ENCODE assay signal across 8 cellular contexts in the genomic region with DNA sequence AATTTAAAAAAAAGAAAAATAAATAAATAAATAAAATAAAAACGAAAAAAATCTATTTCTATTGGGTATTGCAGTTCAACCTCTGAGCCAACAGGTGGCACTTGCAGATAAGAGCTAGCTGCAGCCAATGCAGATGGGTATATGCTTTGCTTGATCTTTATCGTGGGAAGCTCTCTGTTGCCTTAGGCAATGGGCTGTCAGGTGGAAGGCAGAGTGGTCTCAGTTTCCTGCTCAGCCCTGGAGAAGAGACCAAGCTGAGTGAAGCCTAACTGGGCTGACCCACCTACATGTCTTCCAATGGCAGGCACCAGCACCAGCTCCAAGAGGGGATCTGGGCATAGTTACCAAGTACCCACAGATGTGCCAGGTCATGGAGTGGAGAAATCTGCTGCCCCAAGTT.
A peak's percentile ranks its signal among the peaks of the same experiment; 100 is the strongest.
DNase-seq lines count a peak whose midpoint lies in the region; ATAC-seq and TF ChIP-seq lines count a peak whose summit lies in the region.

No MANE protein-coding gene starts in this region.

- RAD21 ChIA-PET in HCT116 (lab: Charles Lee; ENCODE audit: low non-redundant PET in 1 of 2, low total read pairs in 2 of 2, uncharacterized antibody in 2 of 2, unreplicated experiment in 2 of 2) = interaction anchor here in 1 of 2 experiments (0.7 kb wide), 1 partner anchor 104 kb away, joined by 4 read pairs; no protein-coding TSS in a partner anchor

- CTCF ChIA-PET in HCT116 (lab: Charles Lee) = interaction anchor here (0.7 to 1.7 kb wide), 7 partner anchors 9 to 794 kb away, joined by 3 to 17 read pairs (median 3); no protein-coding TSS in a partner anchor
- CTCF ChIA-PET in RWPE1 (lab: Yijun Ruan, JAX) = interaction anchor here (0.5 to 1.0 kb wide), 5 partner anchors 9 to 1012 kb away, joined by 3 to 5 read pairs (median 3); no protein-coding TSS in a partner anchor
- CTCF ChIA-PET in activated CD4-positive, alpha-beta memory T cell treated with anti-CD3 and anti-CD28 coated beads, Interleukin-2, amount 10 ng/mL, durations not matched to agents 7 days and 5 days (lab: Charles Lee) = interaction anchor here (0.9 to 1.6 kb wide), 3 partner anchors 95 to 443 kb away, joined by 4 to 15 read pairs (median 5); a partner anchor contains a TSS

- POLR2A ChIA-PET in HCT116 (lab: Charles Lee) = no interaction called here
- POLR2A ChIA-PET in RWPE1 (lab: Yijun Ruan, JAX; ENCODE audit: low non-redundant PET) = no interaction called here
- POLR2A ChIA-PET in activated CD4-positive, alpha-beta memory T cell treated with anti-CD3 and anti-CD28 coated beads, Interleukin-2, amount 10 ng/mL, durations not matched to agents 7 days and 5 days (lab: Charles Lee) = no interaction called here

- peak; percentile 37 to 60 (median 51); a peak in 4 of 6 replicates for TF ChIP-seq CTCF in HCT116 (IDR thresholded peaks at IDR 0.05 in 2 of 3, conservative IDR thresholded peaks at IDR 0.05 in 1 of 3; ENCODE audit: borderline replicate concordance in 1 of 3, insufficient read depth in 1 of 3, low read depth in 2 of 3, low read length in 2 of 3)
- TF ChIP-seq CTCF in RWPE1 (conservative IDR thresholded peaks at IDR 0.05; ENCODE audit: low read depth) = no peak
- no peak for TF ChIP-seq CTCF in sigmoid colon (IDR thresholded peaks at IDR 0.05)

- no peak for TF ChIP-seq EP300 in sigmoid colon (IDR thresholded peaks at IDR 0.05)

- no peaks in the 10 kb centered on the region for H3K36me3 Mint-ChIP-seq in activated CD4-positive, alpha-beta memory T cell treated with anti-CD3 and anti-CD28 coated beads, Interleukin-2, amount 10 ng/mL, durations not matched to agents 7 days and 5 days (ENCODE audit: low read depth)

- no peaks in the 10 kb centered on the region for H3K9me2 ChIP-seq in HCT116 (ENCODE audit: insufficient read depth)

- no peak overlapping the region for H3K9ac ChIP-seq in HCT116 (ENCODE audit: low read length)

- peak overlapping the region; percentile 16 for H2AFZ ChIP-seq in HCT116 (ENCODE audit: low read depth, low read length, poor library complexity, severe bottlenecking)

- no peaks in the 10 kb centered on the region for H4K20me1 ChIP-seq in HCT116 (ENCODE audit: insufficient read depth)

- H3K4me1 ChIP-seq in HCT116 (ENCODE audit: control insufficient read depth in 1 of 2, insufficient read depth in 2 of 2, low read length in 2 of 2) (no peaks in the 10 kb centered on the region), sigmoid colon (no peaks in the 10 kb centered on the region)

- H3K4me1 Mint-ChIP-seq in activated CD4-positive, alpha-beta memory T cell treated with anti-CD3 and anti-CD28 coated beads, Interleukin-2, amount 10 ng/mL, durations not matched to agents 7 days and 5 days = no peaks in the 10 kb centered on the region

- H3K36me3 ChIP-seq in HCT116 (ENCODE audit: control insufficient read depth in 1 of 2, insufficient read depth in 2 of 2, low read length in 2 of 2) (no peaks in the 10 kb centered on the region), sigmoid colon (no peaks in the 10 kb centered on the region)

- H3K27ac Mint-ChIP-seq in activated CD4-positive, alpha-beta memory T cell treated with anti-CD3 and anti-CD28 coated beads, Interleukin-2, amount 10 ng/mL, durations not matched to agents 7 days and 5 days = no peak overlapping the region

- peak; percentile 64 for TF ChIP-seq RAD21 in HCT116 (IDR thresholded peaks at IDR 0.05; ENCODE audit: low read depth)

- no peak overlapping the region for H3K4me3 ChIP-seq in HCT116 (replicated peaks in 1 of 2; ENCODE audit: low read depth in 1 of 2, low read length in 2 of 2)
- H3K4me3 ChIP-seq in sigmoid colon = no peak overlapping the region

- peaks cover 8% of the 10 kb centered on the region for H3K9me3 Mint-ChIP-seq in activated CD4-positive, alpha-beta memory T cell treated with anti-CD3 and anti-CD28 coated beads, Interleukin-2, amount 10 ng/mL, durations not matched to agents 7 days and 5 days

- BruUV-seq in HCT116 (replicated peaks; lab: Mats Ljungman, UMichigan) = no TSS peak

- no peak overlapping the region for H3K4me2 ChIP-seq in HCT116 (ENCODE audit: low read length)

- intact Hi-C loops in HCT116 (cut with micrococcal nuclease) = loop anchor here (5.0 to 10.0 kb wide), 2 partner anchors 439 to 796 kb away; no protein-coding TSS in a partner anchor
- intact Hi-C loops in sigmoid colon (cut with DNase I) = no loop called here

- H3K27me3 ChIP-seq in HCT116 (ENCODE audit: insufficient read depth, low read length) = no peaks in the 10 kb centered on the region
- H3K27me3 ChIP-seq in sigmoid colon = no peaks in the 10 kb centered on the region

- TF ChIP-seq POLR2A in HCT116 (IDR thresholded peaks at IDR 0.05; ENCODE audit: borderline replicate concordance, extremely low read depth, insufficient read depth, insufficient read length) = no peak
- TF ChIP-seq POLR2A in sigmoid colon (IDR thresholded peaks at IDR 0.05) = no peak

- H3K79me2 ChIP-seq in HCT116 (ENCODE audit: insufficient read depth, low read length) = no peaks in the 10 kb centered on the region

- WGBS in sigmoid colon, 2 donors = 19 to 28% methylated on average over 2 of the region's 2 CpGs

- H3K27me3 Mint-ChIP-seq in activated CD4-positive, alpha-beta memory T cell treated with anti-CD3 and anti-CD28 coated beads, Interleukin-2, amount 10 ng/mL, durations not matched to agents 7 days and 5 days = peaks cover 2% of the 10 kb centered on the region

- DNase-seq in COLO829 (ENCODE audit: low spot score) = peak; percentile 31
- peak; percentile 18 for DNase-seq in HCT116 (ENCODE audit: low read depth, low spot score)
- DNase-seq in RWPE1 (ENCODE audit: low spot score) = peak; percentile 8
- DNase-seq in glomerular visceral epithelial cell (ENCODE audit: extremely low spot score) = peak; percentile 18
- DNase-seq in sigmoid colon = no peak
- no peak for DNase-seq in NCI-H2107 treated with DMSO at 0.1 percent for 48 hours (lab: John Stamatoyannopoulos, UW; ENCODE audit: unreplicated experiment)
- no peak for DNase-seq in activated CD4-positive, alpha-beta memory T cell treated with anti-CD3 and anti-CD28 coated beads, Interleukin-2, amount 10 ng/mL, durations not matched to agents 7 days and 5 days

- no peak overlapping the region for H3K27ac ChIP-seq in HCT116 (ENCODE audit: low read depth, low read length)
- no peak overlapping the region for H3K27ac ChIP-seq in RWPE1
- no peak overlapping the region for H3K27ac ChIP-seq in sigmoid colon

- H3K9me3 ChIP-seq in HCT116 (ENCODE audit: control insufficient read depth in 1 of 2, insufficient read depth in 1 of 2, low read depth in 1 of 2, low read length in 2 of 2) = no peaks in the 10 kb centered on the region
- H3K9me3 ChIP-seq in sigmoid colon = peaks cover 0 to 6% (median 0%) of the 10 kb centered on the region in 4 donors

- ATAC-seq in HCT116 (peak; percentile 72), HG02588 (IDR thresholded peaks at IDR 0.05; ENCODE audit: unreplicated experiment) (no peak)

- no peak overlapping the region for H3K4me3 Mint-ChIP-seq in activated CD4-positive, alpha-beta memory T cell treated with anti-CD3 and anti-CD28 coated beads, Interleukin-2, amount 10 ng/mL, durations not matched to agents 7 days and 5 days

TF ChIP-seq in HCT116, 20 proteins besides CTCF, POLR2A, EP300 and RAD21:
- TF ChIP-seq SRF (IDR thresholded peaks at IDR 0.05; ENCODE audit: low read depth) = no peak
- no peak for TF ChIP-seq EGR1 (IDR thresholded peaks at IDR 0.05; ENCODE audit: low read depth)
- no peak for TF ChIP-seq SIN3A (IDR thresholded peaks at IDR 0.05; ENCODE audit: low read depth)
- TF ChIP-seq FOSL1 (IDR thresholded peaks at IDR 0.05; ENCODE audit: low read depth) = no peak
- no peak for TF ChIP-seq TCF7L2 (IDR thresholded peaks at IDR 0.05; ENCODE audit: borderline replicate concordance, extremely low read depth, insufficient read depth, insufficient read length)
- no peak for TF ChIP-seq JUND (IDR thresholded peaks at IDR 0.05)
- TF ChIP-seq, protein P1, sequence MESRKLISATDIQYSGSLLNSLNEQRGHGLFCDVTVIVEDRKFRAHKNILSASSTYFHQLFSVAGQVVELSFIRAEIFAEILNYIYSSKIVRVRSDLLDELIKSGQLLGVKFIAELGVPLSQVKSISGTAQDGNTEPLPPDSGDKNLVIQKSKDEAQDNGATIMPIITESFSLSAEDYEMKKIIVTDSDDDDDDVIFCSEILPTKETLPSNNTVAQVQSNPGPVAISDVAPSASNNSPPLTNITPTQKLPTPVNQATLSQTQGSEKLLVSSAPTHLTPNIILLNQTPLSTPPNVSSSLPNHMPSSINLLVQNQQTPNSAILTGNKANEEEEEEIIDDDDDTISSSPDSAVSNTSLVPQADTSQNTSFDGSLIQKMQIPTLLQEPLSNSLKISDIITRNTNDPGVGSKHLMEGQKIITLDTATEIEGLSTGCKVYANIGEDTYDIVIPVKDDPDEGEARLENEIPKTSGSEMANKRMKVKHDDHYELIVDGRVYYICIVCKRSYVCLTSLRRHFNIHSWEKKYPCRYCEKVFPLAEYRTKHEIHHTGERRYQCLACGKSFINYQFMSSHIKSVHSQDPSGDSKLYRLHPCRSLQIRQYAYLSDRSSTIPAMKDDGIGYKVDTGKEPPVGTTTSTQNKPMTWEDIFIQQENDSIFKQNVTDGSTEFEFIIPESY (IDR thresholded peaks at IDR 0.05; ENCODE audit: extremely low read depth, insufficient replicate concordance, low read length) = no peak
- no peak for TF ChIP-seq EZH2phosphoT487 (IDR thresholded peaks at IDR 0.05; ENCODE audit: borderline replicate concordance)
- TF ChIP-seq ELF1 (IDR thresholded peaks at IDR 0.05; ENCODE audit: borderline replicate concordance, low read depth) = no peak
- TF ChIP-seq YY1 (IDR thresholded peaks at IDR 0.05; ENCODE audit: extremely low read depth, insufficient replicate concordance, low read depth, low read length) = no peak

Comparison
In these comparisons a context has a peak if more than half of its experiments do, and no peak if none do; other contexts are left out.
1. DNase-seq: peak in COLO829 (single experiment), HCT116 (single experiment), RWPE1 (single experiment) and glomerular visceral epithelial cell (single experiment); none in sigmoid colon (single experiment), NCI-H2107 treated with DMSO at 0.1 percent for 48 hours (single experiment) and activated CD4-positive, alpha-beta memory T cell treated with anti-CD3 and anti-CD28 coated beads, Interleukin-2, amount 10 ng/mL, durations not matched to agents 7 days and 5 days (single experiment).
2. CTCF ChIP-seq: peak in HCT116 (3 of 3); none in RWPE1 (single experiment) and sigmoid colon (0 of 4).